1 cellular context compared by ENCODE assay signal in the genomic region with DNA sequence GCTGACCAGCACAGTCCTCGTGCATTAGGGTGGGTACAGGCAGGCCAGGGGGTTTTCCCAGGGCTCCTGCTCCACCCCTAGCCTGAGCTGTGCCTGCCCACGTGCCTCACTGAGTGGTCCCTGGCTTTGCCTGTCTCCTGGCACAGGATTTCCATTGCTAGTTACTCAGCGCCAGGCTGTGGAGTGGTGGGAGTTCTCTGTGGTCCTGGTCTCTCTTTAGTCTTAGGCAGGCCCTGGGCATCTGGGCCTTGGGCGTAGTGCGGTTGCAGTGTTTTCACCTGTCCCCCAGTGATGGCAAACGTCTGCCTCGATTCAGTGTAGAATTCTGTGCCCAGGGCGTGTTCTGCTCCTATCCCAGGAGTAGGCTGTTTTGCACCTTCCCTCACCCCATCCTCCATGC.
TF ChIP-seq lines count a peak whose summit lies in the region.

No MANE protein-coding gene starts in this region.

TF ChIP-seq in H1, 55 proteins besides CTCF, POLR2A, EP300 and RAD21:
- TF ChIP-seq, protein P1, sequence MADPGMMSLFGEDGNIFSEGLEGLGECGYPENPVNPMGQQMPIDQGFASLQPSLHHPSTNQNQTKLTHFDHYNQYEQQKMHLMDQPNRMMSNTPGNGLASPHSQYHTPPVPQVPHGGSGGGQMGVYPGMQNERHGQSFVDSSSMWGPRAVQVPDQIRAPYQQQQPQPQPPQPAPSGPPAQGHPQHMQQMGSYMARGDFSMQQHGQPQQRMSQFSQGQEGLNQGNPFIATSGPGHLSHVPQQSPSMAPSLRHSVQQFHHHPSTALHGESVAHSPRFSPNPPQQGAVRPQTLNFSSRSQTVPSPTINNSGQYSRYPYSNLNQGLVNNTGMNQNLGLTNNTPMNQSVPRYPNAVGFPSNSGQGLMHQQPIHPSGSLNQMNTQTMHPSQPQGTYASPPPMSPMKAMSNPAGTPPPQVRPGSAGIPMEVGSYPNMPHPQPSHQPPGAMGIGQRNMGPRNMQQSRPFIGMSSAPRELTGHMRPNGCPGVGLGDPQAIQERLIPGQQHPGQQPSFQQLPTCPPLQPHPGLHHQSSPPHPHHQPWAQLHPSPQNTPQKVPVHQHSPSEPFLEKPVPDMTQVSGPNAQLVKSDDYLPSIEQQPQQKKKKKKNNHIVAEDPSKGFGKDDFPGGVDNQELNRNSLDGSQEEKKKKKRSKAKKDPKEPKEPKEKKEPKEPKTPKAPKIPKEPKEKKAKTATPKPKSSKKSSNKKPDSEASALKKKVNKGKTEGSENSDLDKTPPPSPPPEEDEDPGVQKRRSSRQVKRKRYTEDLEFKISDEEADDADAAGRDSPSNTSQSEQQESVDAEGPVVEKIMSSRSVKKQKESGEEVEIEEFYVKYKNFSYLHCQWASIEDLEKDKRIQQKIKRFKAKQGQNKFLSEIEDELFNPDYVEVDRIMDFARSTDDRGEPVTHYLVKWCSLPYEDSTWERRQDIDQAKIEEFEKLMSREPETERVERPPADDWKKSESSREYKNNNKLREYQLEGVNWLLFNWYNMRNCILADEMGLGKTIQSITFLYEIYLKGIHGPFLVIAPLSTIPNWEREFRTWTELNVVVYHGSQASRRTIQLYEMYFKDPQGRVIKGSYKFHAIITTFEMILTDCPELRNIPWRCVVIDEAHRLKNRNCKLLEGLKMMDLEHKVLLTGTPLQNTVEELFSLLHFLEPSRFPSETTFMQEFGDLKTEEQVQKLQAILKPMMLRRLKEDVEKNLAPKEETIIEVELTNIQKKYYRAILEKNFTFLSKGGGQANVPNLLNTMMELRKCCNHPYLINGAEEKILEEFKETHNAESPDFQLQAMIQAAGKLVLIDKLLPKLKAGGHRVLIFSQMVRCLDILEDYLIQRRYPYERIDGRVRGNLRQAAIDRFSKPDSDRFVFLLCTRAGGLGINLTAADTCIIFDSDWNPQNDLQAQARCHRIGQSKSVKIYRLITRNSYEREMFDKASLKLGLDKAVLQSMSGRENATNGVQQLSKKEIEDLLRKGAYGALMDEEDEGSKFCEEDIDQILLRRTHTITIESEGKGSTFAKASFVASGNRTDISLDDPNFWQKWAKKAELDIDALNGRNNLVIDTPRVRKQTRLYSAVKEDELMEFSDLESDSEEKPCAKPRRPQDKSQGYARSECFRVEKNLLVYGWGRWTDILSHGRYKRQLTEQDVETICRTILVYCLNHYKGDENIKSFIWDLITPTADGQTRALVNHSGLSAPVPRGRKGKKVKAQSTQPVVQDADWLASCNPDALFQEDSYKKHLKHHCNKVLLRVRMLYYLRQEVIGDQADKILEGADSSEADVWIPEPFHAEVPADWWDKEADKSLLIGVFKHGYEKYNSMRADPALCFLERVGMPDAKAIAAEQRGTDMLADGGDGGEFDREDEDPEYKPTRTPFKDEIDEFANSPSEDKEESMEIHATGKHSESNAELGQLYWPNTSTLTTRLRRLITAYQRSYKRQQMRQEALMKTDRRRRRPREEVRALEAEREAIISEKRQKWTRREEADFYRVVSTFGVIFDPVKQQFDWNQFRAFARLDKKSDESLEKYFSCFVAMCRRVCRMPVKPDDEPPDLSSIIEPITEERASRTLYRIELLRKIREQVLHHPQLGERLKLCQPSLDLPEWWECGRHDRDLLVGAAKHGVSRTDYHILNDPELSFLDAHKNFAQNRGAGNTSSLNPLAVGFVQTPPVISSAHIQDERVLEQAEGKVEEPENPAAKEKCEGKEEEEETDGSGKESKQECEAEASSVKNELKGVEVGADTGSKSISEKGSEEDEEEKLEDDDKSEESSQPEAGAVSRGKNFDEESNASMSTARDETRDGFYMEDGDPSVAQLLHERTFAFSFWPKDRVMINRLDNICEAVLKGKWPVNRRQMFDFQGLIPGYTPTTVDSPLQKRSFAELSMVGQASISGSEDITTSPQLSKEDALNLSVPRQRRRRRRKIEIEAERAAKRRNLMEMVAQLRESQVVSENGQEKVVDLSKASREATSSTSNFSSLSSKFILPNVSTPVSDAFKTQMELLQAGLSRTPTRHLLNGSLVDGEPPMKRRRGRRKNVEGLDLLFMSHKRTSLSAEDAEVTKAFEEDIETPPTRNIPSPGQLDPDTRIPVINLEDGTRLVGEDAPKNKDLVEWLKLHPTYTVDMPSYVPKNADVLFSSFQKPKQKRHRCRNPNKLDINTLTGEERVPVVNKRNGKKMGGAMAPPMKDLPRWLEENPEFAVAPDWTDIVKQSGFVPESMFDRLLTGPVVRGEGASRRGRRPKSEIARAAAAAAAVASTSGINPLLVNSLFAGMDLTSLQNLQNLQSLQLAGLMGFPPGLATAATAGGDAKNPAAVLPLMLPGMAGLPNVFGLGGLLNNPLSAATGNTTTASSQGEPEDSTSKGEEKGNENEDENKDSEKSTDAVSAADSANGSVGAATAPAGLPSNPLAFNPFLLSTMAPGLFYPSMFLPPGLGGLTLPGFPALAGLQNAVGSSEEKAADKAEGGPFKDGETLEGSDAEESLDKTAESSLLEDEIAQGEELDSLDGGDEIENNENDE (IDR thresholded peaks at IDR 0.05; ENCODE audit: insufficient replicate concordance, low read length) = no peak
- TF ChIP-seq KDM4A (IDR thresholded peaks at IDR 0.05; ENCODE audit: low read depth, low read length, severe bottlenecking) = no peak
